In the genomic region with DNA sequence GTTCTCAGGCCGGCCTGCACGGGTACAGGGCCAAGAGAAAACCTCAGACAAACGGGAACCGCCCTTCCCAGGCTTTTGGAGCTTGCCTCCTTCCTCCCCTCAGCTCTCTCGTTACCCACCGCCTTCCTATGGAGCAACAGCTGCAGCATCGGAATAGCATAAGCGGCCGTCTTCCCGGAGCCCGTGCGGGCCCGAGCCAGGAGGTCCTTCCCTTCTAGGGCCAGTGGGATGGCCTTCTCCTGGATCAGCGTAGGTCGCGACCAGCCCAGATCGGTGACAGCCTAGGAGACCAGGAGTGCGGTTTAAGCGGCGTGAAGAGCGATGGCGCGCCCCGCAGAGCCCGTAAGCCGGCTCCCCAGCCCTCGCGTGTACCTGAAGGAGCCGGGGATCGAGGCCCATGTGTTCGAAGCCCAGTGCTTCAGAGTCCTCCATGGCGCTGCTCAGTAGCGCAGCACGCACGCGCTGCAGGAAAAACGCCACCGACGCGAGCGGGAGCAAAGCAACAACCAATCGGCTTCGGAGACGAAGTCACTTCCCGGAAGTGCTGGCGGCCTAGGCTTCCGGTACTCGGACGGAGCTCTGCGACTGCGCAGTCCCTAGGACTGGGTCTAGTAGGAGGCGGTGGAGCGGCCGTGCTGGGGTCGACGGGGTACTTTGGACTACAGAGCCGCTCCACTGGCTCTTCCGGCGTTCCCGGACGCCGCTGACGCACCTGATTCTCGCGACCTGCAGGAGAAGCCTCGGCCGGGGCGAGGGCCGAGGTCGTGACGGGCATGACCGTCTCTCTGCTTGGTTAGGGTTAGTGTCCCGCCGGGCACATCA, we compare ENCODE assay signal across 8 cellular contexts. TPM values are rescaled to one million over a fixed set of nuclear protein-coding genes. Genes with fewer than 3 reads are reported as not detected.
DNase-seq lines count a peak whose midpoint lies in the region; ATAC-seq and TF ChIP-seq lines count a peak whose summit lies in the region.

Gene DDX56 (minus strand): TSS at position 445 of the 822 bp plus-strand sequence. CDS start 13 bp downstream, at position 432.

- TF ChIP-seq POLR2A in prostate gland (IDR thresholded peaks at IDR 0.05), result peak; percentile 74

- H3K36me3 Mint-ChIP-seq in T-helper 1 cell treated with Interleukin-12 subunit alpha and Interleukin-12 subunit beta and Interleukin-4 antibody, amounts not matched to agents 30 μg/mL and 1 μg/mL, for 36 hours (ENCODE audit: low read depth), result peaks cover 53% of the 10 kb centered on the region

- in situ Hi-C loops in GM13977 (cut with MboI; ENCODE audit: low pct_unique_long_range_greater_than_20kb, low sequenced_read_pairs, unreplicated experiment), result no loop called here

- TF ChIP-seq CTCF in GM13977 (IDR thresholded peaks at IDR 0.05; ENCODE audit: extremely low read depth, insufficient read depth, missing control alignments) (no peak), prostate gland (IDR thresholded peaks at IDR 0.05) (peak in 1 of 4 experiments; percentile 13)

- H3K9me3 Mint-ChIP-seq in T-helper 1 cell treated with Interleukin-12 subunit alpha and Interleukin-12 subunit beta and Interleukin-4 antibody, amounts not matched to agents 30 μg/mL and 1 μg/mL, for 36 hours, result no peaks in the 10 kb centered on the region

- H3K27ac Mint-ChIP-seq in T-helper 1 cell treated with Interleukin-12 subunit alpha and Interleukin-12 subunit beta and Interleukin-4 antibody, amounts not matched to agents 30 μg/mL and 1 μg/mL, for 36 hours, result peak within 1 kb of the TSS; percentile 95

- H3K9me3 ChIP-seq in prostate gland, result no peaks in the 10 kb centered on the region

- intact Hi-C loops in left ventricle myocardium superior (cut with micrococcal nuclease), result no loop called here
- intact Hi-C loops in prostate gland (cut with DNase I), result no loop called here

- peak; percentile 92 for DNase-seq in GM13977 (ENCODE audit: low spot score)
- DNase-seq in NCI-H1694 (lab: John Stamatoyannopoulos, UW), result peak; percentile 92
- DNase-seq in amniotic stem cell (lab: John Stamatoyannopoulos, UW), result peak; percentile 91
- DNase-seq in left ventricle myocardium superior, result peak; percentile 97
- peak; percentile 92 for DNase-seq in prostate gland (ENCODE audit: low spot score)

- H3K4me1 Mint-ChIP-seq in T-helper 1 cell treated with Interleukin-12 subunit alpha and Interleukin-12 subunit beta and Interleukin-4 antibody, amounts not matched to agents 30 μg/mL and 1 μg/mL, for 36 hours (ENCODE audit: low read depth), result peaks cover 36% of the 10 kb centered on the region

- H3K36me3 ChIP-seq in prostate gland (peaks cover 9 to 33% of the 10 kb centered on the region in 2 donors), urinary bladder (ENCODE audit: insufficient read depth) (no peaks in the 10 kb centered on the region)

- H3K4me3 ChIP-seq in prostate gland (peak within 1 kb of the TSS; percentile 69 to 78), urinary bladder (ENCODE audit: low read depth, low read length) (peak within 1 kb of the TSS; percentile 77)

- H3K4me3 Mint-ChIP-seq in T-helper 1 cell treated with Interleukin-12 subunit alpha and Interleukin-12 subunit beta and Interleukin-4 antibody, amounts not matched to agents 30 μg/mL and 1 μg/mL, for 36 hours, result peak within 1 kb of the TSS; percentile 94

- ATAC-seq in HG02884 (IDR thresholded peaks at IDR 0.05; ENCODE audit: unreplicated experiment) (peak; percentile 85), left ventricle myocardium superior (peak; percentile 97)

- under 1% methylated on average over 74 of the region's 74 CpGs for WGBS in prostate gland
- WGBS in urinary bladder, result under 1% methylated on average over 74 of the region's 74 CpGs

- H3K4me1 ChIP-seq in prostate gland (replicated peaks) (no peaks in the 10 kb centered on the region), urinary bladder (ENCODE audit: insufficient read depth) (no peaks in the 10 kb centered on the region)

- H3K27ac ChIP-seq in prostate gland (peak within 1 kb of the TSS; percentile 84 to 86), urinary bladder (ENCODE audit: low read depth) (peak within 1 kb of the TSS; percentile 85)

- no peaks in the 10 kb centered on the region for H3K27me3 ChIP-seq in prostate gland (replicated peaks; ENCODE audit: insufficient read depth)

- H3K27me3 Mint-ChIP-seq in T-helper 1 cell treated with Interleukin-12 subunit alpha and Interleukin-12 subunit beta and Interleukin-4 antibody, amounts not matched to agents 30 μg/mL and 1 μg/mL, for 36 hours (ENCODE audit: low read depth), result no peaks in the 10 kb centered on the region

RNA-seq across cellular contexts. Expression of gene DDX56, which starts in this region (rescaled TPM):
- 31.6 TPM for total RNA-seq in left ventricle myocardium superior
- total RNA-seq in prostate gland, result 10 to 100 TPM; 52.9 to 60.6 TPM
- total RNA-seq in urinary bladder, result 34.7 TPM
- polyA plus RNA-seq in urinary bladder, result 44.6 TPM

Comparison
In these comparisons a context has a peak if more than half of its experiments do, and no peak if none do; other contexts are left out.
1. Peak in every context shown above with its lines: DNase-seq, ATAC-seq, H3K4me3 ChIP-seq and H3K27ac ChIP-seq.